ENCODE assay signal across 27 cellular contexts in the genomic region with DNA sequence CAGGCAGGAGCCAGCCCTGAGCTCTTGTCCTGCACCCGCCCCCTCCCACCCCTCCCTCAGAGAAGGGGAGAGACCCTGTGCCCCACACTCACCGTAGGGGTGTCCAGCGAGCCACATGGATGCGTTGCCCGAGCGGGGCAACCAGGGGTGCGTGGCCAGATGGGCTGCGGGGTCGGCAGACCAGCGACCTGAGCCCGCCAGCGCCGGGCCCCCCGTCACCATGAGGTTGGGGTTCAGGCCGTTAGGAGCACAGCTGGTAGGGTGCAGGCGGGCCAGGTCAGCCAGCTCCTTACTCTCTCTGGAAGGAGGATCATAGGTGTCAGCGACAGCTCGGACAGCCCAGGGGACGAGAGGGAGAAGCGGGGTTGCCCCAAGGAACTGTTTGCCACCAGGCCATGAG.
"Had no signal": no experiment of that assay in that cellular context is flagged by ENCODE, and none has a peak within 500 bp of the region (broad histone marks: within the 10 kb centered on the region; RNA-seq: fewer than 3 reads in every experiment).

No MANE protein-coding gene starts in this region.

- H3K27ac Mint-ChIP-seq: activated CD4-positive, alpha-beta T cell treated with anti-CD3 and anti-CD28 coated beads, Interleukin-2, amount 10 ng/mL, durations not matched to agents 24 days and 14 days; activated CD8-positive, alpha-beta T cell treated with anti-CD3 and anti-CD28 coated beads for 36 hours; activated naive CD4-positive, alpha-beta T cell treated with anti-CD3 and anti-CD28 coated beads for 36 hours; activated naive CD4-positive, alpha-beta T cell treated with anti-CD3 and anti-CD28 coated beads, Interleukin-2, amount 50 U/mL, for 72 hours; activated T-cell treated with anti-CD3 and anti-CD28 coated beads, Interleukin-2, amount 50 U/mL, for 24 hours; activated T-helper 2 cell treated with anti-CD3 and anti-CD28 coated beads, Interferon-gamma antibody, Interleukin-2, Interleukin-4, amounts not matched to agents 10 μg/mL and 5 μg/mL and 100 μg/mL, durations not matched to agents 14 hours and 24 hours and 36 hours; T-helper 2 cell treated with Interferon-gamma antibody and Interleukin-4, amounts not matched to agents 5 μg/mL and 100 μg/mL, for 36 hours had no signal

- H3K36me3 ChIP-seq: breast epithelium had no signal

- H3K27me3 Mint-ChIP-seq: activated CD4-positive, alpha-beta T cell treated with anti-CD3 and anti-CD28 coated beads, Interleukin-2, amount 10 ng/mL, durations not matched to agents 24 days and 14 days; activated CD8-positive, alpha-beta T cell treated with anti-CD3 and anti-CD28 coated beads for 36 hours; activated T-cell treated with anti-CD3 and anti-CD28 coated beads, Interleukin-2, amount 50 U/mL, for 24 hours had no signal

- ATAC-seq: activated CD8-positive, alpha-beta T cell treated with anti-CD3 and anti-CD28 coated beads for 36 hours; activated naive CD4-positive, alpha-beta T cell treated with anti-CD3 and anti-CD28 coated beads, Interleukin-2, amount 50 U/mL, for 72 hours; body of pancreas had no signal

- H3K4me3 Mint-ChIP-seq: activated CD4-positive, alpha-beta T cell treated with anti-CD3 and anti-CD28 coated beads, Interleukin-2, amount 10 ng/mL, durations not matched to agents 24 days and 14 days; activated CD8-positive, alpha-beta T cell treated with anti-CD3 and anti-CD28 coated beads for 36 hours; activated naive CD4-positive, alpha-beta T cell treated with anti-CD3 and anti-CD28 coated beads for 36 hours; activated T-cell treated with anti-CD3 and anti-CD28 coated beads, Interleukin-2, amount 50 U/mL, for 24 hours; T-helper 2 cell treated with Interferon-gamma antibody and Interleukin-4, amounts not matched to agents 5 μg/mL and 100 μg/mL, for 36 hours had no signal

- H3K27ac ChIP-seq: adrenal gland, breast epithelium, SJCRH30, SK-N-MC had no signal

- H3K27me3 ChIP-seq: adrenal gland, body of pancreas, breast epithelium, MG63, SJCRH30 had no signal

- DNase-seq: activated CD4-positive, alpha-beta T cell treated with anti-CD3 and anti-CD28 coated beads, Interleukin-2, amount 10 ng/mL, durations not matched to agents 24 days and 14 days; activated CD4-positive, alpha-beta T cell treated with anti-CD3 and anti-CD28 coated beads, Interleukin-2, amount 50 U/mL, for 4 hours; activated CD8-positive, alpha-beta T cell treated with anti-CD3 and anti-CD28 coated beads for 36 hours; activated gamma-delta T cell treated with Interleukin-2 at 50 U/mL for 16 hours; activated naive CD4-positive, alpha-beta T cell treated with anti-CD3 and anti-CD28 coated beads for 36 hours; activated T-cell treated with anti-CD3 and anti-CD28 coated beads, Interleukin-2, amount 50 U/mL, for 24 hours; adrenal gland; body of pancreas; IMR-90; Karpas-422; KBM-7; MG63; NCI-H1092; NCI-H1436 treated with DMSO at 0.1 percent for 48 hours; NCI-H1694 treated with DMSO at 0.1 percent for 48 hours; NCI-H2029; NCI-H345; NCI-H526; NCI-H748 treated with DMSO at 0.1 percent for 48 hours; NK-92 treated with Interleukin-12 subunit alpha and Interleukin-12 subunit beta, amount 100 ng/mL, for 24 hours; SHP77; SJCRH30 had no signal

- H3K4me1 ChIP-seq: SJCRH30 had no signal

- H3K9me3 Mint-ChIP-seq: activated CD4-positive, alpha-beta T cell treated with anti-CD3 and anti-CD28 coated beads, Interleukin-2, amount 10 ng/mL, durations not matched to agents 24 days and 14 days; activated CD8-positive, alpha-beta T cell treated with anti-CD3 and anti-CD28 coated beads for 36 hours; activated naive CD4-positive, alpha-beta T cell treated with anti-CD3 and anti-CD28 coated beads for 36 hours; activated naive CD4-positive, alpha-beta T cell treated with anti-CD3 and anti-CD28 coated beads, Interleukin-2, amount 50 U/mL, for 72 hours; activated T-cell treated with anti-CD3 and anti-CD28 coated beads, Interleukin-2, amount 50 U/mL, for 24 hours; activated T-helper 2 cell treated with anti-CD3 and anti-CD28 coated beads, Interferon-gamma antibody, Interleukin-2, Interleukin-4, amounts not matched to agents 10 μg/mL and 5 μg/mL and 100 μg/mL, durations not matched to agents 14 hours and 24 hours and 36 hours; T-helper 2 cell treated with Interferon-gamma antibody and Interleukin-4, amounts not matched to agents 5 μg/mL and 100 μg/mL, for 36 hours had no signal

- H3K4me3 ChIP-seq: adrenal gland, body of pancreas, breast epithelium, MG63, SJCRH30, SK-N-MC had no signal

- H3K9me3 ChIP-seq: adrenal gland, body of pancreas, breast epithelium, MG63, SJCRH30 had no signal
